Comparison of ENCODE assay signal across 8 cellular contexts in the genomic region with DNA sequence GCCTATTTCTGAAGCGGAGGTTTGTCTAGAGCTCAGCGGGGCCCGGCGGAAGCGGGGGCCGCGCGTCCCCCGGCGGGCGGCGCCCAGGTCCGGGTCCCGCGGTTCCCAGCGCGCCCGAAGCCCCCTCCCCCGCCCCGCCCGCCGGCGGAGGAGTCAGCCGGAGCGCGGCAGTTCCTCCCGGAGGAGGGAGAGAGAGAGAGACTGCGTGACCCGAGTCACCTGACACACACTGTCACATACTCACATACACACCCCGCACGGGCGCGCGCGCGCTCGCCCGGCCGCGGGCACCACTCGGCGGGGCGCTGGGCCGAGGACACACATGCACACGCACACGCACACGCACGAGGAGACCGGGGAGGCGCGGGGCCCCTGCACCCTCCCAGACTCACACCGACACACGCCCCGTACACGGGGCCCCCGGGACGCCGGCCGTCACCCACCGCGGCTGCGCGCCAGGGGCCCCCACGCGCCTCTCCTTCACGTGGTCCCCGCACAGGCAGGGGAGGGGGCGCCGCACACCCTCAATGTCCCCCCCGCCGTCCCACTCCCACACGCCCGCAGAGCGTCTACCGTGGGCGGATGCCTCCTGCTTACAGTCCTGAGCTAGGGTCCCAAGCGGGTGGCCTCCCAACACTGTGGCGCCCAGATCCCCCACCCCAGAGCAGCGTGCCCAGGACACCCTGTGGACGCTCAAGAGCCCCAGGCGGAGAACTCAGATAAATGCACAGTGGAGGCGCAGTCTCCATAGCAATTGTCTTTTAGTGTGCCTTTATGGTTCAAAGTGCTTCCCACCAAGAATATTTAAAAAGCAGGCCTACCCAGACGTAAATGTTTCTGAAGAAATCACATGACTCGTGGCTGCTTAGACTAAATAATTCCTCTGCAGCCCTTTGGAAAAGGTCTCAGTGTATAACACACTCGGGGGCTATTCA. TPM values are rescaled to one million over a fixed set of nuclear protein-coding genes. Genes with fewer than 3 reads are reported as not detected.
A peak's percentile ranks its signal among the peaks of the same experiment; 100 is the strongest.
DNase-seq lines count a peak whose midpoint lies in the region; ATAC-seq and TF ChIP-seq lines count a peak whose summit lies in the region.

A gene with protein sequence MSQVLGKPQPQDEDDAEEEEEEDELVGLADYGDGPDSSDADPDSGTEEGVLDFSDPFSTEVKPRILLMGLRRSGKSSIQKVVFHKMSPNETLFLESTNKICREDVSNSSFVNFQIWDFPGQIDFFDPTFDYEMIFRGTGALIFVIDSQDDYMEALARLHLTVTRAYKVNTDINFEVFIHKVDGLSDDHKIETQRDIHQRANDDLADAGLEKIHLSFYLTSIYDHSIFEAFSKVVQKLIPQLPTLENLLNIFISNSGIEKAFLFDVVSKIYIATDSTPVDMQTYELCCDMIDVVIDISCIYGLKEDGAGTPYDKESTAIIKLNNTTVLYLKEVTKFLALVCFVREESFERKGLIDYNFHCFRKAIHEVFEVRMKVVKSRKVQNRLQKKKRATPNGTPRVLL (minus strand): TSS at position 203 of the 935 bp plus-strand sequence. CDS start 280 bp downstream, outside the sequence.

- no peak within 1 kb of the TSS for H3K27ac ChIP-seq in AG04450 (ENCODE audit: low read depth, low read length)
- H3K27ac ChIP-seq in effector memory CD4-positive, alpha-beta T cell (ENCODE audit: insufficient read depth, low read length, poor library complexity, severe bottlenecking), result peak within 1 kb of the TSS; percentile 16

- CTCF ChIA-PET in AG04450 (lab: Charles Lee), result interaction anchor here (2.1 kb wide), 1 partner anchor 20 kb away, joined by 5 read pairs; a partner anchor contains a TSS
- CTCF ChIA-PET in activated CD8-positive, alpha-beta T cell treated with anti-CD3 and anti-CD28 coated beads, Interleukin-2, amount 10 ng/mL, durations not matched to agents 7 days and 5 days (lab: Charles Lee), result interaction anchor here (1.0 to 3.4 kb wide), 7 partner anchors 14 to 40 kb away, joined by 3 to 19 read pairs (median 6); a partner anchor contains a TSS

- H3K27me3 Mint-ChIP-seq in activated CD8-positive, alpha-beta T cell treated with anti-CD3 and anti-CD28 coated beads, Interleukin-2, amount 10 ng/mL, durations not matched to agents 7 days and 5 days (ENCODE audit: low read depth), result peaks cover 61% of the 10 kb centered on the region
- peaks cover 47% of the 10 kb centered on the region for H3K27me3 Mint-ChIP-seq in mesothelial cell of epicardium (ENCODE audit: low read depth)

- H3K9me3 ChIP-seq in AG04450 (ENCODE audit: control insufficient read depth, insufficient read depth, low read length), result no peaks in the 10 kb centered on the region; the same call in 1 of the 2 replicates
- no peaks in the 10 kb centered on the region for H3K9me3 ChIP-seq in effector memory CD4-positive, alpha-beta T cell (ENCODE audit: control insufficient read depth, low read length)

- peaks cover 14% of the 10 kb centered on the region for H3K4me1 Mint-ChIP-seq in activated CD8-positive, alpha-beta T cell treated with anti-CD3 and anti-CD28 coated beads, Interleukin-2, amount 10 ng/mL, durations not matched to agents 7 days and 5 days (ENCODE audit: low read depth)
- peaks cover 13% of the 10 kb centered on the region for H3K4me1 Mint-ChIP-seq in mesothelial cell of epicardium

- no peaks in the 10 kb centered on the region for H3K36me3 Mint-ChIP-seq in activated CD8-positive, alpha-beta T cell treated with anti-CD3 and anti-CD28 coated beads, Interleukin-2, amount 10 ng/mL, durations not matched to agents 7 days and 5 days (ENCODE audit: low read depth)
- H3K36me3 Mint-ChIP-seq in mesothelial cell of epicardium, result no peaks in the 10 kb centered on the region

- peak within 1 kb of the TSS; percentile 82 for H3K4me3 Mint-ChIP-seq in activated CD8-positive, alpha-beta T cell treated with anti-CD3 and anti-CD28 coated beads, Interleukin-2, amount 10 ng/mL, durations not matched to agents 7 days and 5 days
- peak within 1 kb of the TSS; percentile 92 for H3K4me3 Mint-ChIP-seq in mesothelial cell of epicardium

- peak within 1 kb of the TSS; percentile 72 for H3K27ac Mint-ChIP-seq in activated CD8-positive, alpha-beta T cell treated with anti-CD3 and anti-CD28 coated beads, Interleukin-2, amount 10 ng/mL, durations not matched to agents 7 days and 5 days
- H3K27ac Mint-ChIP-seq in mesothelial cell of epicardium, result peak within 1 kb of the TSS; percentile 25

- no peak for TF ChIP-seq CTCF in AG04450 (IDR thresholded peaks at IDR 0.05; ENCODE audit: low read depth, low read length)
- no peak for TF ChIP-seq CTCF in mesothelial cell of epicardium (IDR thresholded peaks at IDR 0.05; ENCODE audit: unreplicated experiment)

- no peak for DNase-seq in AG04450 (ENCODE audit: low read depth, low spot score)
- peak; percentile 38 to 65 for DNase-seq in NCI-H446 (lab: John Stamatoyannopoulos, UW)
- DNase-seq in activated CD8-positive, alpha-beta T cell treated with anti-CD3 and anti-CD28 coated beads, Interleukin-2, amount 10 ng/mL, durations not matched to agents 7 days and 5 days, result peak; percentile 66
- DNase-seq in effector memory CD4-positive, alpha-beta T cell, result peak; percentile 36 to 50 (median 40)
- peak; percentile 42 to 55 for DNase-seq in mesothelial cell of epicardium (ENCODE audit: low spot score in 2 of 2, unreplicated experiment in 2 of 2)
- peak; percentile 20 for DNase-seq in stimulated activated CD8-positive, alpha-beta memory T cell treated with anti-CD3 and anti-CD28 coated beads, Interleukin-7, amount 100 ng/mL, for 24 hours (ENCODE audit: low read depth)

- ATAC-seq in GM18867 (IDR thresholded peaks at IDR 0.05; ENCODE audit: unreplicated experiment) (peak; percentile 78), HG03103 (IDR thresholded peaks at IDR 0.05; ENCODE audit: low read depth, unreplicated experiment) (peak; percentile 60)
- ATAC-seq in activated CD8-positive, alpha-beta T cell treated with anti-CD3 and anti-CD28 coated beads, Interleukin-2, amount 10 ng/mL, durations not matched to agents 7 days and 5 days, result peak; percentile 84

- H3K36me3 ChIP-seq in effector memory CD4-positive, alpha-beta T cell (ENCODE audit: control insufficient read depth, insufficient read depth, low read length), result no peaks in the 10 kb centered on the region

- peak within 1 kb of the TSS; percentile 35; the same call in 1 of the 2 replicates for H3K4me3 ChIP-seq in AG04450 (ENCODE audit: low read depth, low read length)
- H3K4me3 ChIP-seq in effector memory CD4-positive, alpha-beta T cell (ENCODE audit: insufficient read depth, low read depth, low read length, poor library complexity, severe bottlenecking), result peak within 1 kb of the TSS; percentile 86

- H3K27me3 ChIP-seq in AG04450 (ENCODE audit: control insufficient read depth, insufficient read depth, low read length), result peaks cover 55% of the 10 kb centered on the region
- H3K27me3 ChIP-seq in effector memory CD4-positive, alpha-beta T cell (replicated peaks; ENCODE audit: control insufficient read depth, insufficient read depth, low read length, poor library complexity, severe bottlenecking), result no peaks in the 10 kb centered on the region

- H3K4me1 ChIP-seq in effector memory CD4-positive, alpha-beta T cell (ENCODE audit: control insufficient read depth, insufficient read depth, low read length, poor library complexity, severe bottlenecking), result peaks cover 18% of the 10 kb centered on the region

- H3K9me3 Mint-ChIP-seq in activated CD8-positive, alpha-beta T cell treated with anti-CD3 and anti-CD28 coated beads, Interleukin-2, amount 10 ng/mL, durations not matched to agents 7 days and 5 days (ENCODE audit: insufficient read depth), result no peaks in the 10 kb centered on the region
- H3K9me3 Mint-ChIP-seq in mesothelial cell of epicardium, result no peaks in the 10 kb centered on the region

- POLR2A ChIA-PET in AG04450 (lab: Yijun Ruan, JAX), result no interaction called here
- POLR2A ChIA-PET in activated CD8-positive, alpha-beta T cell treated with anti-CD3 and anti-CD28 coated beads, Interleukin-2, amount 10 ng/mL, durations not matched to agents 7 days and 5 days (lab: Charles Lee), result interaction anchor here (1.9 kb wide), 1 partner anchor 40 kb away, joined by 5 read pairs; no protein-coding TSS in a partner anchor

RNA-seq across cellular contexts. Expression of the gene that starts here (rescaled TPM):
- not detected in 2 replicates for polyA plus RNA-seq in AG04450 (2011; rRNA removed)
- not detected in 2 replicates for polyA minus RNA-seq in AG04450 (2011; rRNA and poly(A)+ RNA removed)
- total RNA-seq in activated CD8-positive, alpha-beta T cell treated with anti-CD3 and anti-CD28 coated beads, Interleukin-2, amount 10 ng/mL, durations not matched to agents 7 days and 5 days, result 1 to 10 TPM; 2.5 to 3.7 TPM
- total RNA-seq in mesothelial cell of epicardium, result 5.6 to 6.9 TPM (median 5.6 TPM) in 3 replicates
